Comparison of ENCODE assay signal across 11 cellular contexts in genomic region chr1:223393275-223394214, GRCh38. TPM values are rescaled to one million over a fixed set of nuclear protein-coding genes. Genes with fewer than 3 reads are reported as not detected.
DNase-seq lines count a peak whose midpoint lies in the region; ATAC-seq and TF ChIP-seq lines count a peak whose summit lies in the region.
"Had no signal": no experiment of that assay in that cellular context is flagged by ENCODE, and none has a peak within 500 bp of the region (broad histone marks: within the 10 kb centered on the region; RNA-seq: fewer than 3 reads in every experiment).

CCDC185 (plus strand) TSS chr1:223393415; CDS start chr1:223393476, 61 bp downstream.

- TF ChIP-seq EP300 in neural cell (conservative IDR thresholded peaks at IDR 0.05; ENCODE audit: poor library complexity, severe bottlenecking), result no peak

- no peaks in the 10 kb centered on the region for H3K9me3 ChIP-seq in neural cell (ENCODE audit: low read length)

- H2AFZ ChIP-seq in neural cell (ENCODE audit: low read depth, low read length), result no peak within 1 kb of the TSS

- H3F3A ChIP-seq in neural cell (ENCODE audit: insufficient read depth, low read length, poor library complexity, severe bottlenecking), result no peaks in the 10 kb centered on the region

- H4K20me1 ChIP-seq in neural cell (ENCODE audit: insufficient read depth), result no peaks in the 10 kb centered on the region

- no peak within 1 kb of the TSS for H3K4me2 ChIP-seq in neural cell (ENCODE audit: low read length)

- no peak within 1 kb of the TSS for H3K27ac ChIP-seq in neural cell (ENCODE audit: low read length)

- no peaks in the 10 kb centered on the region for H3K36me3 ChIP-seq in neural cell (ENCODE audit: insufficient read depth, low read length)

- H3K9ac ChIP-seq in neural cell (ENCODE audit: low read length), result no peak within 1 kb of the TSS

- no peak for TF ChIP-seq RAD21 in neural cell (conservative IDR thresholded peaks at IDR 0.05)

- TF ChIP-seq CTCF in AG10803 (conservative IDR thresholded peaks at IDR 0.05; ENCODE audit: low read length), result no peak
- TF ChIP-seq CTCF in neural cell (IDR thresholded peaks at IDR 0.05; ENCODE audit: poor library complexity, severe bottlenecking), result no peak

- peak; percentile 58 for ATAC-seq in esophagus mucosa

- peak within 1 kb of the TSS; percentile 48 for H3K4me3 ChIP-seq in AG10803 (ENCODE audit: low read length)
- peak within 1 kb of the TSS; percentile 49 for H3K4me3 ChIP-seq in neural cell (ENCODE audit: low read length)

- H3K27me3 ChIP-seq in neural cell (ENCODE audit: insufficient read depth, low read depth, low read length), result peaks cover 23% of the 10 kb centered on the region

- no peaks in the 10 kb centered on the region for H3K9me2 ChIP-seq in neural cell (ENCODE audit: insufficient read depth, low read length)

- no peaks in the 10 kb centered on the region for H3K79me2 ChIP-seq in neural cell (replicated peaks; ENCODE audit: insufficient read depth, low read length)

- DNase-seq in AG10803 (ENCODE audit: low read depth) (no peak), NCI-H1092 (lab: John Stamatoyannopoulos, UW) (peak; percentile 17), ecto neural progenitor cell (ENCODE audit: low spot score) (no peak), NCI-H2196 treated with DMSO at 0.1 percent for 48 hours (lab: John Stamatoyannopoulos, UW; ENCODE audit: unreplicated experiment) (no peak), DMS79 (lab: John Stamatoyannopoulos, UW) (no peak), AML-193 (lab: John Stamatoyannopoulos, UW) (no peak)
- DNase-seq: NCI-H1694 treated with DMSO at 0.1 percent for 48 hours had no signal

TF ChIP-seq in neural cell, 6 proteins besides CTCF, POLR2A, EP300 and RAD21:
- TF ChIP-seq TAF1 (IDR thresholded peaks at IDR 0.05; ENCODE audit: low read depth) (no peak), EZH2 (IDR thresholded peaks at IDR 0.05; ENCODE audit: borderline replicate concordance, insufficient read depth, low read length, poor library complexity, severe bottlenecking) (no peak), MXI1 (conservative IDR thresholded peaks at IDR 0.05; ENCODE audit: poor library complexity, severe bottlenecking) (no peak)

RNA-seq across cellular contexts. Expression of gene CCDC185, which starts in this region (rescaled TPM):
- 0.24 TPM for total RNA-seq in esophagus mucosa
- polyA plus RNA-seq in neural cell, result not detected in 2 replicates
- polyA minus RNA-seq in neural cell, result not detected in 2 replicates
- total RNA-seq: activated T-helper 2 cell treated with anti-CD3 and anti-CD28 coated beads, Interferon-gamma antibody, Interleukin-2, Interleukin-4, amounts not matched to agents 10 μg/mL and 5 μg/mL and 100 μg/mL, durations not matched to agents 14 hours and 24 hours and 36 hours; omental fat pad had no signal

Comparison
In these comparisons a context has a peak if more than half of its experiments do, and no peak if none do; other contexts are left out.
1. Peak in ATAC-seq in esophagus mucosa; RNA of the gene not detected or under 1 TPM.